8 cellular contexts compared by ENCODE assay signal in genomic region chr2:38778686-38779082, GRCh38. TPM values are rescaled to one million over a fixed set of nuclear protein-coding genes. Genes with fewer than 3 reads are reported as not detected.
A peak's percentile ranks its signal among the peaks of the same experiment; 100 is the strongest.
DNase-seq lines count a peak whose midpoint lies in the region; FAIRE-seq and TF ChIP-seq lines count a peak whose summit lies in the region.

No MANE protein-coding gene starts in this region.

- peak overlapping the region; percentile 86 for H3K4me3 ChIP-seq in CD8-positive, alpha-beta memory T cell (ENCODE audit: low read length)
- H3K4me3 ChIP-seq in H1 (ENCODE audit: extremely low read depth in 1 of 4, insufficient read depth in 2 of 4, low read depth in 3 of 4, low read length in 4 of 4), result peak overlapping the region; percentile 78 to 98 (median 90)

- H3K27me3 ChIP-seq in CD8-positive, alpha-beta memory T cell (ENCODE audit: insufficient read depth, low read length, poor library complexity, severe bottlenecking), result no peaks in the 10 kb centered on the region
- H3K27me3 ChIP-seq in H1 (replicated peaks in 1 of 4; ENCODE audit: control insufficient read depth in 3 of 4, extremely low read depth in 1 of 4, insufficient read depth in 3 of 4, low read length in 3 of 4), result no peaks in the 10 kb centered on the region; a peak in 2 of 7 replicates

- H2BK20ac ChIP-seq in H1 (ENCODE audit: low read length), result no peak overlapping the region

- no peaks in the 10 kb centered on the region for H4K20me1 ChIP-seq in H1 (replicated peaks in 1 of 2; ENCODE audit: control insufficient read depth in 1 of 2, insufficient read depth in 2 of 2, low read length in 2 of 2)

- H3K9me3 Mint-ChIP-seq in CD8-positive, alpha-beta memory T cell, result no peaks in the 10 kb centered on the region
- no peaks in the 10 kb centered on the region for H3K9me3 Mint-ChIP-seq in osteocyte (ENCODE audit: unreplicated experiment)

- H3K56ac ChIP-seq in H1 (replicated peaks; ENCODE audit: insufficient read length, low read depth, low read length), result no peak overlapping the region

- DNase-seq in CD8-positive, alpha-beta memory T cell, result no peak
- peak; percentile 64 for DNase-seq in NCI-H82 treated with DMSO at 0.1 percent for 48 hours (lab: John Stamatoyannopoulos, UW; ENCODE audit: unreplicated experiment)
- DNase-seq in H1 (ENCODE audit: low read depth in 1 of 2, low spot score in 2 of 2), result no peak
- DNase-seq in osteocyte (ENCODE audit: extremely low spot score, unreplicated experiment), result no peak
- no peak for DNase-seq in effector CD8-positive, alpha-beta T cell (lab: John Stamatoyannopoulos, UW)
- DNase-seq in NCI-H446 (lab: John Stamatoyannopoulos, UW), result no peak
- no peak for DNase-seq in stimulated activated CD4-positive, alpha-beta T cell treated with anti-CD3 and anti-CD28 coated beads, Interleukin-15, amount 100 ng/mL, for 24 hours
- DNase-seq in NCI-H1436 treated with DMSO at 0.1 percent for 48 hours (lab: John Stamatoyannopoulos, UW), result no peak

- no peaks in the 10 kb centered on the region for H3K9me3 ChIP-seq in CD8-positive, alpha-beta memory T cell (ENCODE audit: low read length)
- H3K9me3 ChIP-seq in H1 (ENCODE audit: insufficient read depth in 2 of 2, low read depth in 1 of 2, low read length in 1 of 2), result no peaks in the 10 kb centered on the region

- peaks cover 8% of the 10 kb centered on the region for H3K4me1 ChIP-seq in CD8-positive, alpha-beta memory T cell (ENCODE audit: insufficient read depth, low read length)
- no peaks in the 10 kb centered on the region for H3K4me1 ChIP-seq in H1 (replicated peaks in 1 of 4; ENCODE audit: control insufficient read depth in 3 of 4, insufficient read depth in 4 of 4, low read length in 3 of 4)

- H3K18ac ChIP-seq in H1 (ENCODE audit: extremely low read depth, low read length), result no peak overlapping the region

- H3K27me3 Mint-ChIP-seq in CD8-positive, alpha-beta memory T cell, result peaks cover 17 to 18% of the 10 kb centered on the region in 2 donors
- H3K27me3 Mint-ChIP-seq in osteocyte (ENCODE audit: unreplicated experiment), result peaks cover 17% of the 10 kb centered on the region

- peaks cover 5 to 25% (median 6%) of the 10 kb centered on the region in 3 donors for H3K36me3 Mint-ChIP-seq in CD8-positive, alpha-beta memory T cell
- peaks cover 3% of the 10 kb centered on the region for H3K36me3 Mint-ChIP-seq in osteocyte (ENCODE audit: unreplicated experiment)

- H3K79me2 ChIP-seq in H1 (ENCODE audit: control insufficient read depth in 1 of 2, insufficient read depth in 2 of 2, low read length in 2 of 2), result no peaks in the 10 kb centered on the region; a peak in 1 of 4 replicates

- no peak overlapping the region for H4K5ac ChIP-seq in H1 (ENCODE audit: insufficient read length, low read depth, low read length)

- no peak overlapping the region for H2BK120ac ChIP-seq in H1 (replicated peaks; ENCODE audit: low read depth, low read length)

- TF ChIP-seq RAD21 in H1 (IDR thresholded peaks at IDR 0.05 in 1 of 2, conservative IDR thresholded peaks at IDR 0.05 in 1 of 2; ENCODE audit: low read depth in 2 of 2, low read length in 2 of 2), result no peak

- 0 out of 2 replicates have a peak, but pooled peaks cover 5% of the 10 kb centered on the region for H3K79me1 ChIP-seq in H1 (ENCODE audit: low read depth, low read length)

- no peak for TF ChIP-seq POLR2A in H1 (IDR thresholded peaks at IDR 0.05; ENCODE audit: control extremely low read depth in 1 of 2, low read depth in 2 of 2, low read length in 2 of 2)

- peak overlapping the region; percentile 90 to 99 (median 96) for H3K4me3 Mint-ChIP-seq in CD8-positive, alpha-beta memory T cell
- peak overlapping the region; percentile 100 for H3K4me3 Mint-ChIP-seq in osteocyte (ENCODE audit: unreplicated experiment)

- H3K14ac ChIP-seq in H1 (ENCODE audit: insufficient read length), result no peak overlapping the region

- H4K91ac ChIP-seq in H1 (replicated peaks; ENCODE audit: insufficient read length, low read length), result no peak overlapping the region

- H3K4ac ChIP-seq in H1 (replicated peaks; ENCODE audit: insufficient read length, low read depth, low read length), result no peak overlapping the region

- no peak for TF ChIP-seq CTCF in H1 (IDR thresholded peaks at IDR 0.05; ENCODE audit: control extremely low read depth in 1 of 3, insufficient read depth in 1 of 3, low read depth in 1 of 3, low read length in 3 of 3)
- TF ChIP-seq CTCF in osteocyte (IDR thresholded peaks at IDR 0.05), result no peak

- peaks cover 14 to 22% (median 20%) of the 10 kb centered on the region in 3 donors for H3K4me1 Mint-ChIP-seq in CD8-positive, alpha-beta memory T cell
- peaks cover 13% of the 10 kb centered on the region for H3K4me1 Mint-ChIP-seq in osteocyte (ENCODE audit: unreplicated experiment)

- no peak overlapping the region for H2BK5ac ChIP-seq in H1 (ENCODE audit: low read depth, low read length)

- H3K4me2 ChIP-seq in H1 (ENCODE audit: insufficient read depth in 1 of 2, low read depth in 2 of 2, low read length in 2 of 2), result peak overlapping the region; percentile 67 to 92

- H3K27ac ChIP-seq in CD8-positive, alpha-beta memory T cell (ENCODE audit: low read depth, low read length), result peak overlapping the region; percentile 71
- H3K27ac ChIP-seq in H1 (ENCODE audit: low read depth, low read length), result no peak overlapping the region

- H2BK15ac ChIP-seq in H1 (ENCODE audit: low read length), result no peak overlapping the region

- no peaks in the 10 kb centered on the region for H3K23me2 ChIP-seq in H1 (ENCODE audit: low read depth, low read length)

- H3K23ac ChIP-seq in H1 (ENCODE audit: insufficient read length), result no peak overlapping the region

- CTCF ChIA-PET in CD8-positive, alpha-beta memory T cell (lab: Charles Lee), result no interaction called here
- CTCF ChIA-PET in H1 (lab: Charles Lee; ENCODE audit: partially characterized antibody), result interaction anchor here (0.8 kb wide), 1 partner anchor 52 kb away, joined by 3 read pairs; no protein-coding TSS in a partner anchor

- 40% methylated on average over 8 of the region's 8 CpGs; no CpG with 5 or more reads in 1 of the 2 experiments for WGBS in H1 (ENCODE audit: extremely low coverage in 1 of 2, insufficient coverage in 1 of 2, insufficient read length in 1 of 2, insufficient replicate concordance in 2 of 2, low coverage in 1 of 2, low lambda C conversion rate in 2 of 2, missing lambda C conversion rate in 1 of 2), 2 experiments

- POLR2A ChIA-PET in CD8-positive, alpha-beta memory T cell (lab: Charles Lee), result interaction anchor here (0.6 to 3.9 kb wide), 2 partner anchors 20 to 27 kb away, joined by 7 to 26 read pairs; partner anchors contain the start of gene SRSF7
- POLR2A ChIA-PET in H1 (lab: Charles Lee; ENCODE audit: partially characterized antibody), result interaction anchor here (3.4 kb wide), 1 partner anchor 28 kb away, joined by 28 read pairs; the partner anchor contains the start of gene SRSF7

- H2BK12ac ChIP-seq in H1 (ENCODE audit: low read depth, low read length), result no peak overlapping the region

- peak overlapping the region; percentile 82 to 99 (median 97) for H3K27ac Mint-ChIP-seq in CD8-positive, alpha-beta memory T cell
- peak overlapping the region; percentile 93 for H3K27ac Mint-ChIP-seq in osteocyte (ENCODE audit: unreplicated experiment)

- peak overlapping the region; percentile 45 to 96 (median 76) for H3K9ac ChIP-seq in H1 (replicated peaks in 1 of 4; ENCODE audit: extremely low read depth in 1 of 4, low read depth in 3 of 4, low read length in 3 of 4)

- H4K8ac ChIP-seq in H1 (ENCODE audit: extremely low read depth, insufficient read depth, low read length), result no peak overlapping the region; the same call in 1 of the 2 replicates

- TF ChIP-seq EP300 in H1 (IDR thresholded peaks at IDR 0.05; ENCODE audit: borderline replicate concordance in 1 of 2, low read depth in 2 of 2, low read length in 2 of 2), result no peak

- peak overlapping the region; percentile 83; the same call in 1 of the 2 replicates for H2AFZ ChIP-seq in H1 (ENCODE audit: low read length)

- peaks cover 7% of the 10 kb centered on the region for H3K36me3 ChIP-seq in CD8-positive, alpha-beta memory T cell (ENCODE audit: insufficient read depth, low read length)
- H3K36me3 ChIP-seq in H1 (ENCODE audit: control insufficient read depth in 2 of 4, insufficient read depth in 4 of 4, low read length in 3 of 4), result peaks cover 0 to 6% (median 5%) of the 10 kb centered on the region in 4 experiments; a peak in 4 of 8 replicates

- FAIRE-seq in H1 (lab: Jason Lieb, UNC), result no peak

- no peak overlapping the region for H2AK5ac ChIP-seq in H1 (ENCODE audit: low read depth, low read length)

TF ChIP-seq in H1, 55 proteins besides CTCF, POLR2A, EP300 and RAD21:
- TF ChIP-seq SIRT6 (IDR thresholded peaks at IDR 0.05; ENCODE audit: low read length), result no peak
- no peak for TF ChIP-seq JUN (IDR thresholded peaks at IDR 0.05; ENCODE audit: low read depth, low read length)
- no peak for TF ChIP-seq GABPA (IDR thresholded peaks at IDR 0.05; ENCODE audit: borderline replicate concordance, insufficient read depth, low read length)

RNA-seq across cellular contexts. Expression of gene GEMIN6, which starts 0.7 kb away (rescaled TPM):
- total RNA-seq in CD8-positive, alpha-beta memory T cell, result 10 to 100 TPM; 40.6 to 45.2 TPM
- 11.9 TPM for polyA plus RNA-seq in CD8-positive, alpha-beta memory T cell
- total RNA-seq in H1 (2021; fragmentation: NEBNext Ultra II Directional; extraction: Animal tissue kit (Norgen Biotek cat#: 25700)), result 25.6 and 26.9 TPM in 2 replicates
- 5.2 and 8.4 TPM in 2 replicates for polyA plus RNA-seq in H1 (2011; rRNA removed)
- polyA plus RNA-seq in H1 (2011; cell fraction: cytosol; rRNA removed), result 8.7 TPM
- polyA plus RNA-seq in H1 (2011; cell fraction: nucleus; rRNA removed), result 3.2 TPM
- 13.5 to 24.0 TPM (median 16.0 TPM) in 4 replicates for polyA plus RNA-seq in H1 (2012, experiment 1 of 2)
- polyA plus RNA-seq in H1 (2012, experiment 2 of 2), result 5.2 TPM
- 10.5 TPM for polyA plus RNA-seq in H1 (2013, experiment 1 of 2)
- 11.6 TPM for polyA plus RNA-seq in H1 (2013, experiment 2 of 2)
- 3.7 and 4.4 TPM in 2 replicates for polyA minus RNA-seq in H1 (2011; rRNA and poly(A)+ RNA removed)
- 11.6 TPM for polyA minus RNA-seq in H1 (2011; cell fraction: cytosol; rRNA and poly(A)+ RNA removed)
- 1.3 TPM for polyA minus RNA-seq in H1 (2011; cell fraction: nucleus; rRNA and poly(A)+ RNA removed)
- total RNA-seq in osteocyte, result 11.3 and 12.3 TPM in 2 replicates

RNA-seq across cellular contexts. Expression of gene SRSF7, which starts 27.5 kb away (rescaled TPM):
- total RNA-seq in CD8-positive, alpha-beta memory T cell, result 100 to 1,000 TPM; 378 to 381 TPM
- 200 TPM for polyA plus RNA-seq in CD8-positive, alpha-beta memory T cell
- total RNA-seq in H1 (2021; fragmentation: NEBNext Ultra II Directional; extraction: Animal tissue kit (Norgen Biotek cat#: 25700)), result 370 and 378 TPM in 2 replicates
- polyA plus RNA-seq in H1 (2011; rRNA removed), result 225 and 415 TPM in 2 replicates
- 615 TPM for polyA plus RNA-seq in H1 (2011; cell fraction: cytosol; rRNA removed)
- polyA plus RNA-seq in H1 (2011; cell fraction: nucleus; rRNA removed), result 207 TPM
- polyA plus RNA-seq in H1 (2012, experiment 1 of 2), result 408 to 584 TPM (median 543 TPM) in 4 replicates
- polyA plus RNA-seq in H1 (2012, experiment 2 of 2), result 59.0 TPM
- 348 TPM for polyA plus RNA-seq in H1 (2013, experiment 1 of 2)
- 305 TPM for polyA plus RNA-seq in H1 (2013, experiment 2 of 2)
- 394 and 488 TPM in 2 replicates for polyA minus RNA-seq in H1 (2011; rRNA and poly(A)+ RNA removed)
- polyA minus RNA-seq in H1 (2011; cell fraction: cytosol; rRNA and poly(A)+ RNA removed), result 189 TPM
- 247 TPM for polyA minus RNA-seq in H1 (2011; cell fraction: nucleus; rRNA and poly(A)+ RNA removed)
- total RNA-seq in osteocyte, result 100 and 103 TPM in 2 replicates
